ENCODE assay signal across 10 cellular contexts in genomic region chr9:15469406-15469805, GRCh38. TPM values are rescaled to one million over a fixed set of nuclear protein-coding genes. Genes with fewer than 3 reads are reported as not detected.
DNase-seq lines count a peak whose midpoint lies in the region; ATAC-seq and TF ChIP-seq lines count a peak whose summit lies in the region.
"Had no signal": no experiment of that assay in that cellular context is flagged by ENCODE, and none has a peak within 500 bp of the region (broad histone marks: within the 10 kb centered on the region; RNA-seq: fewer than 3 reads in every experiment).

No MANE protein-coding gene starts in this region.

- H3K4me3 ChIP-seq in AG04450 (ENCODE audit: low read depth, low read length) (no peak overlapping the region), gastroesophageal sphincter (no peak overlapping the region)

- H3K27me3 ChIP-seq in AG04450 (ENCODE audit: control insufficient read depth, insufficient read depth, low read length) (no peaks in the 10 kb centered on the region), gastroesophageal sphincter (no peaks in the 10 kb centered on the region)

- H3K9me3 ChIP-seq in AG04450 (ENCODE audit: control insufficient read depth, insufficient read depth, low read length), result no peaks in the 10 kb centered on the region
- H3K9me3 ChIP-seq in gastroesophageal sphincter, result no peaks in the 10 kb centered on the region

- TF ChIP-seq EP300 in gastroesophageal sphincter (IDR thresholded peaks at IDR 0.05), result no peak

- peak; percentile 27; the same call in 1 of the 2 replicates for TF ChIP-seq CTCF in AG04450 (IDR thresholded peaks at IDR 0.05; ENCODE audit: low read depth, low read length)
- no peak for TF ChIP-seq CTCF in gastroesophageal sphincter (IDR thresholded peaks at IDR 0.05)

- no peak overlapping the region for H3K4me3 Mint-ChIP-seq in activated naive CD4-positive, alpha-beta T cell treated with anti-CD3 and anti-CD28 coated beads, Interleukin-2, amount 10 ng/mL, durations not matched to agents 7 days and 5 days
- H3K4me3 Mint-ChIP-seq: activated naive CD4-positive, alpha-beta T cell treated with anti-CD3 and anti-CD28 coated beads for 36 hours had no signal

- H3K36me3 Mint-ChIP-seq in activated naive CD4-positive, alpha-beta T cell treated with anti-CD3 and anti-CD28 coated beads, Interleukin-2, amount 10 ng/mL, durations not matched to agents 7 days and 5 days, result peaks cover 57% of the 10 kb centered on the region

- POLR2A ChIA-PET in AG04450 (lab: Yijun Ruan, JAX), result no interaction called here

- no peak overlapping the region for H3K27ac ChIP-seq in AG04450 (ENCODE audit: low read depth, low read length)
- no peak overlapping the region for H3K27ac ChIP-seq in gastroesophageal sphincter
- H3K27ac ChIP-seq: WERI-Rb-1 had no signal

- CTCF ChIA-PET in AG04450 (lab: Charles Lee), result interaction anchor here (0.5 to 3.6 kb wide), 5 partner anchors 138 to 285 kb away, joined by 3 to 13 read pairs (median 3); no protein-coding TSS in a partner anchor
- CTCF ChIA-PET in activated naive CD4-positive, alpha-beta T cell treated with anti-CD3 and anti-CD28 coated beads, Interleukin-2, amount 10 ng/mL, durations not matched to agents 7 days and 5 days (lab: Charles Lee), result no interaction called here

- TF ChIP-seq POLR2A in gastroesophageal sphincter (IDR thresholded peaks at IDR 0.05), result no peak

- DNase-seq in AG04450 (ENCODE audit: low read depth, low spot score) (no peak), NCI-H1092 treated with DMSO at 0.1 percent for 48 hours (lab: John Stamatoyannopoulos, UW) (peak; percentile 87), NCI-H774 (lab: John Stamatoyannopoulos, UW) (peak; percentile 80), fibroblast of peridontal ligament (ENCODE audit: extremely low read depth) (peak; percentile 50), kidney tubule cell (ENCODE audit: low spot score) (no peak)
- no peak for DNase-seq in activated effector memory CD4-positive, alpha-beta T cell treated with Interleukin-2 at 50 U/mL for 16 hours
- no peak for DNase-seq in activated naive CD4-positive, alpha-beta T cell treated with anti-CD3 and anti-CD28 coated beads, Interleukin-2, amount 10 ng/mL, durations not matched to agents 7 days and 5 days
- DNase-seq: activated naive CD4-positive, alpha-beta T cell treated with anti-CD3 and anti-CD28 coated beads for 36 hours; WERI-Rb-1 had no signal

- H3K9me3 Mint-ChIP-seq in activated naive CD4-positive, alpha-beta T cell treated with anti-CD3 and anti-CD28 coated beads, Interleukin-2, amount 10 ng/mL, durations not matched to agents 7 days and 5 days, result no peaks in the 10 kb centered on the region
- H3K9me3 Mint-ChIP-seq: activated naive CD4-positive, alpha-beta T cell treated with anti-CD3 and anti-CD28 coated beads for 36 hours had no signal

- no peaks in the 10 kb centered on the region for H3K4me1 Mint-ChIP-seq in activated naive CD4-positive, alpha-beta T cell treated with anti-CD3 and anti-CD28 coated beads, Interleukin-2, amount 10 ng/mL, durations not matched to agents 7 days and 5 days

- ATAC-seq in gastroesophageal sphincter, result no peak

- no peak overlapping the region for H3K27ac Mint-ChIP-seq in activated naive CD4-positive, alpha-beta T cell treated with anti-CD3 and anti-CD28 coated beads, Interleukin-2, amount 10 ng/mL, durations not matched to agents 7 days and 5 days

- H3K4me1 ChIP-seq in gastroesophageal sphincter, result peaks cover 2 to 41% (median 4%) of the 10 kb centered on the region in 3 donors

- 32 to 70% methylated on average over 1 of the region's 1 CpG for WGBS in gastroesophageal sphincter (ENCODE audit: low coverage in 1 of 2), 2 donors

- no peaks in the 10 kb centered on the region for H3K27me3 Mint-ChIP-seq in activated naive CD4-positive, alpha-beta T cell treated with anti-CD3 and anti-CD28 coated beads, Interleukin-2, amount 10 ng/mL, durations not matched to agents 7 days and 5 days

- H3K36me3 ChIP-seq in gastroesophageal sphincter, result peaks cover 0 to 58% of the 10 kb centered on the region in 2 donors

RNA-seq across cellular contexts. Expression of gene PSIP1, which starts 41.4 kb away (rescaled TPM):
- polyA plus RNA-seq in AG04450 (2011; rRNA removed), result 32.7 and 57.3 TPM in 2 replicates
- polyA minus RNA-seq in AG04450 (2011; rRNA and poly(A)+ RNA removed), result 17.2 and 25.0 TPM in 2 replicates
- total RNA-seq in gastroesophageal sphincter, result 100 to 1,000 TPM in 1 of 4 donors, 10 to 100 TPM in 3; 36.6 to 102 (median 55.9) TPM

RNA-seq across cellular contexts. Expression of gene SNAPC3, which starts 46.7 kb away (rescaled TPM):
- polyA plus RNA-seq in AG04450 (2011; rRNA removed), result 31.8 and 45.3 TPM in 2 replicates
- polyA minus RNA-seq in AG04450 (2011; rRNA and poly(A)+ RNA removed), result 17.4 and 33.4 TPM in 2 replicates
- total RNA-seq in gastroesophageal sphincter, result 10 to 100 TPM; 32.2 to 51.1 (median 36.4) TPM

Comparison
In these comparisons a context has a peak if more than half of its experiments do, and no peak if none do; other contexts are left out.
1. DNase-seq: peak in NCI-H1092 treated with DMSO at 0.1 percent for 48 hours (single experiment), NCI-H774 (single experiment) and fibroblast of peridontal ligament (single experiment); none in AG04450 (single experiment), activated effector memory CD4-positive, alpha-beta T cell treated with Interleukin-2 at 50 U/mL for 16 hours (single experiment), activated naive CD4-positive, alpha-beta T cell treated with anti-CD3 and anti-CD28 coated beads, Interleukin-2, amount 10 ng/mL, durations not matched to agents 7 days and 5 days (single experiment) and kidney tubule cell (single experiment).